In the genomic region with DNA sequence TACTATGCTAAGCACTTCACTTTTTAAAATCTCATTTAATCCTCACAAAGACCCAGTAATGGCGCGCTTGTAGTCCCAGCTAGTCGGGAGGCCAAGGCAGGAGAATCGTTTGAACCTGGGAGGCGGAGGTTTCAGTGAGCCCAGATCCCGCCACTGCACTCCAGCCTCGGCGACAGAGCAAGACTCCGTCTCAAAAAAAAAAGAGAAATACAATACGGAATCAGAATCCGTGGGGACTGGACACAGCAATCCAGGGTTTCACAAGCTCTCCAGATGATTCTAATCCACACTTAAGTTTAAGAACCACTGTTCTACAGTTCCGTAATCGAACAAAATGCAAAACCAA, we compare ENCODE assay signal across 8 cellular contexts. TPM values are rescaled to one million over a fixed set of nuclear protein-coding genes. Genes with fewer than 3 reads are reported as not detected.
DNase-seq lines count a peak whose midpoint lies in the region; ATAC-seq and TF ChIP-seq lines count a peak whose summit lies in the region.

No MANE protein-coding gene starts in this region.

- H3K9me3 ChIP-seq in MM.1S (replicated peaks; ENCODE audit: insufficient read depth, low read length) (no peaks in the 10 kb centered on the region), duodenal mucosa (ENCODE audit: control insufficient read depth in 1 of 2, low read length in 2 of 2) (no peaks in the 10 kb centered on the region)

- H3K4me1 Mint-ChIP-seq in nephron, result peaks cover 11% of the 10 kb centered on the region

- H3K36me3 ChIP-seq in BJ (ENCODE audit: control insufficient read depth, insufficient read depth, low read length) (no peaks in the 10 kb centered on the region), MM.1S (replicated peaks; ENCODE audit: insufficient read depth, low read length) (no peaks in the 10 kb centered on the region), duodenal mucosa (ENCODE audit: control insufficient read depth in 1 of 2, insufficient read depth in 2 of 2, low read length in 2 of 2) (no peaks in the 10 kb centered on the region)

- no peaks in the 10 kb centered on the region for H3K36me3 Mint-ChIP-seq in nephron (ENCODE audit: low read depth)

- H3K9me3 Mint-ChIP-seq in nephron, result no peaks in the 10 kb centered on the region

- H3K27me3 ChIP-seq in BJ (ENCODE audit: control insufficient read depth, insufficient read depth, low read length) (peaks cover 5% of the 10 kb centered on the region), MM.1S (replicated peaks; ENCODE audit: insufficient read depth, low read length) (no peaks in the 10 kb centered on the region), duodenal mucosa (ENCODE audit: control insufficient read depth in 1 of 2, insufficient read depth in 2 of 2, low read length in 2 of 2) (no peaks in the 10 kb centered on the region)

- no peaks in the 10 kb centered on the region for H3K27me3 Mint-ChIP-seq in nephron (ENCODE audit: low read depth)

- H2AFZ ChIP-seq in MM.1S (ENCODE audit: low read length), result peak overlapping the region; percentile 97

- peak overlapping the region; percentile 89 to 96 (median 91) for H3K27ac Mint-ChIP-seq in nephron

- H3K4me3 Mint-ChIP-seq in nephron, result peak overlapping the region; percentile 93 to 95 (median 94)

- H3K4me2 ChIP-seq in MM.1S (ENCODE audit: low read depth, low read length), result peak overlapping the region; percentile 89

- H3K9ac ChIP-seq in MM.1S (ENCODE audit: low read length) (peak overlapping the region; percentile 80; the same call in 1 of the 2 replicates), duodenal mucosa (ENCODE audit: low read depth in 1 of 2, low read length in 2 of 2) (peak overlapping the region; percentile 61 to 83)

- H3K4me3 ChIP-seq in BJ (ENCODE audit: low read depth, low read length) (peak overlapping the region; percentile 81), MM.1S (ENCODE audit: low read length) (peak overlapping the region; percentile 85), duodenal mucosa (ENCODE audit: low read depth in 1 of 2, low read length in 2 of 2) (peak overlapping the region; percentile 86 to 98)

- TF ChIP-seq CTCF in BJ (IDR thresholded peaks at IDR 0.05; ENCODE audit: insufficient read depth, low read depth, low read length), result no peak
- no peak for TF ChIP-seq CTCF in MM.1S (IDR thresholded peaks at IDR 0.05; ENCODE audit: low read length)
- TF ChIP-seq CTCF in nephron (IDR thresholded peaks at IDR 0.05; ENCODE audit: unreplicated experiment in 3 of 3), result no peak

- DNase-seq in BJ (ENCODE audit: low read depth) (no peak), MM.1S (no peak), NCI-H226 (no peak)

- H3K4me1 ChIP-seq in MM.1S (ENCODE audit: low read length), result no peaks in the 10 kb centered on the region
- H3K4me1 ChIP-seq in duodenal mucosa (ENCODE audit: control insufficient read depth in 1 of 2, insufficient read depth in 2 of 2, low read length in 2 of 2), result peaks cover 5% of the 10 kb centered on the region in 2 donors

- H3K9me2 ChIP-seq in MM.1S (replicated peaks; ENCODE audit: insufficient read depth, low read length), result no peaks in the 10 kb centered on the region

- H3K27ac ChIP-seq in MM.1S (ENCODE audit: low read length) (no peak overlapping the region), duodenal mucosa (ENCODE audit: low read depth, low read length) (no peak overlapping the region)

- POLR2A ChIA-PET in BJ (lab: Charles Lee), result no interaction called here

- H3F3A ChIP-seq in MM.1S (ENCODE audit: insufficient read depth, low read length), result no peaks in the 10 kb centered on the region

- H3K79me2 ChIP-seq in MM.1S (ENCODE audit: low read length), result peaks cover 7% of the 10 kb centered on the region; the same call in 1 of the 2 replicates

- ATAC-seq in HG03432 (IDR thresholded peaks at IDR 0.05; ENCODE audit: unreplicated experiment) (no peak), HG03571 (IDR thresholded peaks at IDR 0.05; ENCODE audit: unreplicated experiment) (no peak), HG03139 (IDR thresholded peaks at IDR 0.05; ENCODE audit: unreplicated experiment) (no peak)

- CTCF ChIA-PET in BJ (lab: Yijun Ruan, JAX), result no interaction called here

- H4K20me1 ChIP-seq in MM.1S (ENCODE audit: insufficient read depth, low read length), result no peaks in the 10 kb centered on the region

RNA-seq across cellular contexts. Expression of a gene that starts 0.4 kb away (rescaled TPM):
- 55.8 and 57.6 TPM in 2 replicates for polyA plus RNA-seq in BJ (2011; rRNA removed)
- polyA minus RNA-seq in BJ (2011; rRNA and poly(A)+ RNA removed), result 14.8 and 26.1 TPM in 2 replicates

RNA-seq across cellular contexts. Expression of a gene that starts 25.7 kb away (rescaled TPM):
- polyA plus RNA-seq in BJ (2011; rRNA removed), result 1.4 and 1.7 TPM in 2 replicates
- polyA minus RNA-seq in BJ (2011; rRNA and poly(A)+ RNA removed), result 2.6 and 3.0 TPM in 2 replicates
